In genomic region chr7:24201221-24201620, GRCh38 we compare ENCODE assay signal across 19 cellular contexts.
"Had no signal": no experiment of that assay in that cellular context is flagged by ENCODE, and none has a peak within 500 bp of the region (broad histone marks: within the 10 kb centered on the region; RNA-seq: fewer than 3 reads in every experiment).

No MANE protein-coding gene starts in this region.

- H3K27ac Mint-ChIP-seq: natural killer cell; progenitor cell of endocrine pancreas; stimulated activated effector memory CD8-positive, alpha-beta T cell treated with anti-CD3 and anti-CD28 coated beads, Interleukin-12 subunit alpha, Interleukin-12 subunit beta, amount 100 ng/mL, for 72 hours had no signal

- H3K9me3 Mint-ChIP-seq: natural killer cell; stimulated activated effector memory CD8-positive, alpha-beta T cell treated with anti-CD3 and anti-CD28 coated beads, Interleukin-12 subunit alpha, Interleukin-12 subunit beta, amount 100 ng/mL, for 72 hours had no signal

- H3K27me3 ChIP-seq: gastrocnemius medialis, pancreas, right lobe of liver, suprapubic skin, thyroid gland, upper lobe of left lung, vagina had no signal

- H3K36me3 Mint-ChIP-seq: natural killer cell; stimulated activated effector memory CD8-positive, alpha-beta T cell treated with anti-CD3 and anti-CD28 coated beads, Interleukin-12 subunit alpha, Interleukin-12 subunit beta, amount 100 ng/mL, for 72 hours had no signal

- H3K9me3 ChIP-seq: gastrocnemius medialis, pancreas, right lobe of liver, suprapubic skin, thyroid gland, upper lobe of left lung, vagina had no signal

- H3K4me3 ChIP-seq: gastrocnemius medialis, heart right ventricle, pancreas, right lobe of liver, suprapubic skin, thyroid gland, upper lobe of left lung, vagina had no signal

- H3K4me1 Mint-ChIP-seq: stimulated activated effector memory CD8-positive, alpha-beta T cell treated with anti-CD3 and anti-CD28 coated beads, Interleukin-12 subunit alpha, Interleukin-12 subunit beta, amount 100 ng/mL, for 72 hours had no signal

- H3K36me3 ChIP-seq: gastrocnemius medialis, heart right ventricle, pancreas, right lobe of liver, suprapubic skin, thyroid gland, upper lobe of left lung, vagina had no signal

- H3K4me3 Mint-ChIP-seq: natural killer cell; stimulated activated effector memory CD8-positive, alpha-beta T cell treated with anti-CD3 and anti-CD28 coated beads, Interleukin-12 subunit alpha, Interleukin-12 subunit beta, amount 100 ng/mL, for 72 hours had no signal

- ATAC-seq: esophagus mucosa; gastrocnemius medialis; heart right ventricle; natural killer cell; pancreas; right lobe of liver; stimulated activated effector memory CD8-positive, alpha-beta T cell treated with anti-CD3 and anti-CD28 coated beads, Interleukin-12 subunit alpha, Interleukin-12 subunit beta, amount 100 ng/mL, for 72 hours; stimulated activated naive CD8-positive, alpha-beta T cell treated with anti-CD3 and anti-CD28 coated beads, Interleukin-15, Interleukin-2, amounts not matched to agents 100 U/mL and 50 U/mL, for 24 hours had no signal

- DNase-seq: effector memory CD4-positive, alpha-beta T cell; gastrocnemius medialis; heart right ventricle; hypothalamus; kidney glomerular epithelial cell; natural killer cell; occipital lobe; pancreas; right lobe of liver; stimulated activated CD4-positive, alpha-beta T cell treated with anti-CD3 and anti-CD28 coated beads, Interleukin-4, amount 100 ng/mL, for 1 hour; stimulated activated CD8-positive, alpha-beta memory T cell treated with anti-CD3 and anti-CD28 coated beads, Interleukin-4, amount 100 ng/mL, for 48 hours; stimulated activated naive CD8-positive, alpha-beta T cell treated with anti-CD3 and anti-CD28 coated beads, Interleukin-15, Interleukin-2, amounts not matched to agents 100 U/mL and 50 U/mL, for 24 hours; thyroid gland; upper lobe of left lung had no signal

- H3K27me3 Mint-ChIP-seq: progenitor cell of endocrine pancreas had no signal

- H3K27ac ChIP-seq: gastrocnemius medialis, heart right ventricle, pancreas, right lobe of liver, suprapubic skin, thyroid gland, upper lobe of left lung, vagina had no signal

- H3K4me1 ChIP-seq: gastrocnemius medialis, heart right ventricle, pancreas, right lobe of liver, suprapubic skin, thyroid gland, upper lobe of left lung, vagina had no signal
